Comparison of ENCODE assay signal across 15 cellular contexts in genomic region chr17:53736516-53737274, GRCh38.
A peak's percentile ranks its signal among the peaks of the same experiment; 100 is the strongest.
DNase-seq lines count a peak whose midpoint lies in the region; FAIRE-seq and TF ChIP-seq lines count a peak whose summit lies in the region.
"Had no signal": no experiment of that assay in that cellular context is flagged by ENCODE, and none has a peak within 500 bp of the region (broad histone marks: within the 10 kb centered on the region; RNA-seq: fewer than 3 reads in every experiment).

No MANE protein-coding gene starts in this region.

- H3K14ac ChIP-seq in H1 (ENCODE audit: insufficient read length): no peak overlapping the region

- FAIRE-seq in H1 (lab: Jason Lieb, UNC) (no peak), D721Med (lab: Jason Lieb, UNC) (no peak)

- no peaks in the 10 kb centered on the region for H3K36me3 ChIP-seq in H1 (ENCODE audit: control insufficient read depth in 2 of 4, insufficient read depth in 4 of 4, low read length in 3 of 4)

- H4K8ac ChIP-seq in H1 (ENCODE audit: extremely low read depth, insufficient read depth, low read length): no peak overlapping the region

- no peak overlapping the region for H3K23ac ChIP-seq in H1 (ENCODE audit: insufficient read length)

- no peaks in the 10 kb centered on the region for H3K9me3 ChIP-seq in H1 (ENCODE audit: insufficient read depth in 2 of 2, low read depth in 1 of 2, low read length in 1 of 2)

- no peaks in the 10 kb centered on the region for H3K27me3 Mint-ChIP-seq in nephron (ENCODE audit: low read depth)

- no peak for TF ChIP-seq RAD21 in H1 (IDR thresholded peaks at IDR 0.05 in 1 of 2, conservative IDR thresholded peaks at IDR 0.05 in 1 of 2; ENCODE audit: low read depth in 2 of 2, low read length in 2 of 2)

- H3K4me2 ChIP-seq in H1 (ENCODE audit: insufficient read depth in 1 of 2, low read depth in 2 of 2, low read length in 2 of 2): no peak overlapping the region

- no peak overlapping the region for H2AK5ac ChIP-seq in H1 (ENCODE audit: low read depth, low read length)

- no peaks in the 10 kb centered on the region for H3K36me3 Mint-ChIP-seq in nephron (ENCODE audit: low read depth)
- H3K36me3 Mint-ChIP-seq: CD14-positive monocyte had no signal

- H4K20me1 ChIP-seq in H1 (replicated peaks in 1 of 2; ENCODE audit: control insufficient read depth in 1 of 2, insufficient read depth in 2 of 2, low read length in 2 of 2): no peaks in the 10 kb centered on the region

- no peak overlapping the region for H3K56ac ChIP-seq in H1 (replicated peaks; ENCODE audit: insufficient read length, low read depth, low read length)

- 76% methylated on average over 5 of the region's 5 CpGs; no CpG with 5 or more reads in 1 of the 2 experiments for WGBS in H1 (ENCODE audit: extremely low coverage in 1 of 2, insufficient coverage in 1 of 2, insufficient read length in 1 of 2, insufficient replicate concordance in 2 of 2, low coverage in 1 of 2, low lambda C conversion rate in 2 of 2, missing lambda C conversion rate in 1 of 2), 2 experiments

- H2AFZ ChIP-seq in H1 (ENCODE audit: low read length): peak overlapping the region; percentile 83

- no peak overlapping the region for H2BK120ac ChIP-seq in H1 (replicated peaks; ENCODE audit: low read depth, low read length)

- no peak overlapping the region for H2BK15ac ChIP-seq in H1 (ENCODE audit: low read length)

- H3K4me3 ChIP-seq in H1 (ENCODE audit: extremely low read depth in 1 of 4, insufficient read depth in 2 of 4, low read depth in 3 of 4, low read length in 4 of 4): no peak overlapping the region

- no peak for TF ChIP-seq POLR2A in H1 (IDR thresholded peaks at IDR 0.05; ENCODE audit: control extremely low read depth in 1 of 2, low read depth in 2 of 2, low read length in 2 of 2)

- H2BK20ac ChIP-seq in H1 (ENCODE audit: low read length): no peak overlapping the region

- H3K4ac ChIP-seq in H1 (replicated peaks; ENCODE audit: insufficient read length, low read depth, low read length): no peak overlapping the region

- no peak overlapping the region for H4K91ac ChIP-seq in H1 (replicated peaks; ENCODE audit: insufficient read length, low read length)

- no peaks in the 10 kb centered on the region for H3K79me2 ChIP-seq in H1 (ENCODE audit: control insufficient read depth in 1 of 2, insufficient read depth in 2 of 2, low read length in 2 of 2)

- no peaks in the 10 kb centered on the region for H3K79me1 ChIP-seq in H1 (ENCODE audit: low read depth, low read length)

- no peak overlapping the region for H2BK5ac ChIP-seq in H1 (ENCODE audit: low read depth, low read length)

- H3K18ac ChIP-seq in H1 (ENCODE audit: extremely low read depth, low read length): no peak overlapping the region

- TF ChIP-seq CTCF in H1 (IDR thresholded peaks at IDR 0.05; ENCODE audit: control extremely low read depth in 1 of 3, insufficient read depth in 1 of 3, low read depth in 1 of 3, low read length in 3 of 3) (no peak), nephron (IDR thresholded peaks at IDR 0.05; ENCODE audit: unreplicated experiment in 3 of 3) (no peak), D721Med (IDR thresholded peaks at IDR 0.05; ENCODE audit: insufficient read depth, missing control alignments) (no peak)

- peaks cover 2% of the 10 kb centered on the region for H3K9me3 Mint-ChIP-seq in nephron

- DNase-seq in DMS53 (lab: John Stamatoyannopoulos, UW) (peak; percentile 75), NCI-H345 (lab: John Stamatoyannopoulos, UW) (peak; percentile 2), H1 (ENCODE audit: low read depth in 1 of 2, low spot score in 2 of 2) (no peak), NK-92 (lab: John Stamatoyannopoulos, UW; ENCODE audit: unreplicated experiment) (no peak), G401 (ENCODE audit: low spot score) (no peak), KG1 (lab: John Stamatoyannopoulos, UW) (no peak), D721Med (ENCODE audit: insufficient read length, low spot score) (no peak)
- DNase-seq: AML-193, HCEC 1CT, NCI-H1436, NCI-H2081, NCI-H226, PC-3 had no signal

- TF ChIP-seq EP300 in H1 (IDR thresholded peaks at IDR 0.05; ENCODE audit: borderline replicate concordance in 1 of 2, low read depth in 2 of 2, low read length in 2 of 2): no peak

- CTCF ChIA-PET in H1 (lab: Charles Lee; ENCODE audit: partially characterized antibody): interaction anchor here (0.6 to 1.7 kb wide), 5 partner anchors 7 to 744 kb away, joined by 3 to 6 read pairs (median 3); no protein-coding TSS in a partner anchor

- H3K27ac Mint-ChIP-seq in nephron: peak overlapping the region; percentile 83 to 91 (median 90)
- H3K27ac Mint-ChIP-seq: CD14-positive monocyte had no signal

- no peak overlapping the region for H3K27ac ChIP-seq in H1 (ENCODE audit: low read depth, low read length)

- H2BK12ac ChIP-seq in H1 (ENCODE audit: low read depth, low read length): no peak overlapping the region

- peak overlapping the region in 1 of 3 experiments; percentile 5 for H3K4me3 Mint-ChIP-seq in nephron
- H3K4me3 Mint-ChIP-seq: CD14-positive monocyte had no signal

- POLR2A ChIA-PET in H1 (lab: Charles Lee; ENCODE audit: partially characterized antibody): interaction anchor here (1.1 kb wide), 1 partner anchor 12 kb away, joined by 3 read pairs; no protein-coding TSS in a partner anchor

- peaks cover 5% of the 10 kb centered on the region for H3K4me1 Mint-ChIP-seq in nephron
- H3K4me1 Mint-ChIP-seq: CD14-positive monocyte had no signal

- H3K4me1 ChIP-seq in H1 (replicated peaks in 1 of 4; ENCODE audit: control insufficient read depth in 3 of 4, insufficient read depth in 4 of 4, low read length in 3 of 4): peaks cover 0 to 3% (median 0%) of the 10 kb centered on the region in 4 experiments; a peak in 1 of 7 replicates

- in situ Hi-C loops in G401 (cut with HindIII; ENCODE audit: low sequenced_read_pairs): no loop called here

- no peak overlapping the region for H3K9ac ChIP-seq in H1 (replicated peaks in 1 of 4; ENCODE audit: extremely low read depth in 1 of 4, low read depth in 3 of 4, low read length in 3 of 4)

- no peak overlapping the region for H4K5ac ChIP-seq in H1 (ENCODE audit: insufficient read length, low read depth, low read length)

- H3K23me2 ChIP-seq in H1 (ENCODE audit: low read depth, low read length): no peaks in the 10 kb centered on the region

- H3K27me3 ChIP-seq in H1 (replicated peaks in 1 of 4; ENCODE audit: control insufficient read depth in 3 of 4, extremely low read depth in 1 of 4, insufficient read depth in 3 of 4, low read length in 3 of 4): no peaks in the 10 kb centered on the region

TF ChIP-seq in H1, 55 proteins besides CTCF, POLR2A, EP300 and RAD21:
- TF ChIP-seq SUZ12 (IDR thresholded peaks at IDR 0.05; ENCODE audit: low read length): no peak
- no peak for TF ChIP-seq CTBP2 (IDR thresholded peaks at IDR 0.05; ENCODE audit: borderline replicate concordance, insufficient read depth, insufficient read length, low read length)
- TF ChIP-seq MAFK (IDR thresholded peaks at IDR 0.05; ENCODE audit: low read depth, low read length): no peak
- no peak for TF ChIP-seq KDM5A (IDR thresholded peaks at IDR 0.05; ENCODE audit: low read length)
- no peak for TF ChIP-seq ATF2 (IDR thresholded peaks at IDR 0.05; ENCODE audit: low read length)
- no peak for TF ChIP-seq POU5F1 (IDR thresholded peaks at IDR 0.05; ENCODE audit: low read depth, low read length)
- no peak for TF ChIP-seq SIN3A (conservative IDR thresholded peaks at IDR 0.05 in 1 of 2, IDR thresholded peaks at IDR 0.05 in 1 of 2; ENCODE audit: low read depth in 1 of 2, low read length in 2 of 2)
- no peak for TF ChIP-seq KDM4A (IDR thresholded peaks at IDR 0.05; ENCODE audit: low read depth, low read length, severe bottlenecking)
- TF ChIP-seq BACH1 (IDR thresholded peaks at IDR 0.05; ENCODE audit: low read length): no peak
- no peak for TF ChIP-seq EGR1 (IDR thresholded peaks at IDR 0.05; ENCODE audit: borderline replicate concordance, low read depth, low read length)
- no peak for TF ChIP-seq CBX5 (IDR thresholded peaks at IDR 0.05; ENCODE audit: low read depth, low read length)

Comparison
In these comparisons a context has a peak if more than half of its experiments do, and no peak if none do; other contexts are left out.
1. DNase-seq: peak in DMS53 (single experiment) and NCI-H345 (single experiment); none in H1 (0 of 2), NK-92 (single experiment), G401 (single experiment), KG1 (single experiment) and D721Med (single experiment).